1 cellular context compared by ENCODE assay signal in genomic region chrX:101078716-101079115, GRCh38.
TF ChIP-seq lines count a peak whose summit lies in the region.

Gene TMEM35A, plus strand, starts transcription at chrX:101078879. Its CDS starts 124 bp downstream, at chrX:101079003.

TF ChIP-seq in HepG2, 621 proteins besides CTCF, POLR2A, EP300 and RAD21 (continued from another document):
- no peak for TF ChIP-seq ZNF275 (CRISPR knock-in tag; IDR thresholded peaks at IDR 0.05; ENCODE audit: borderline replicate concordance)
- TF ChIP-seq LRRFIP1 (CRISPR knock-in tag; conservative IDR thresholded peaks at IDR 0.05), result no peak
- no peak for TF ChIP-seq RFX3 (CRISPR knock-in tag; IDR thresholded peaks at IDR 0.05)
- no peak for TF ChIP-seq NAIF1 (CRISPR knock-in tag; IDR thresholded peaks at IDR 0.05; ENCODE audit: borderline replicate concordance)
- no peak for TF ChIP-seq ZMYM4 (CRISPR knock-in tag; IDR thresholded peaks at IDR 0.05)
